Comparison of ENCODE assay signal across 8 cellular contexts in genomic region chr5:134873987-134874830, GRCh38. TPM values are rescaled to one million over a fixed set of nuclear protein-coding genes. Genes with fewer than 3 reads are reported as not detected.
A peak's percentile ranks its signal among the peaks of the same experiment; 100 is the strongest.
DNase-seq lines count a peak whose midpoint lies in the region; ATAC-seq lines count a peak whose summit lies in the region.

TSS of gene TXNDC15 (plus strand) at chr5:134874371. CDS start at chr5:134874428, 57 bp downstream.

- H3K27ac ChIP-seq in caudate nucleus (ENCODE audit: low read depth, low read length), result peak within 1 kb of the TSS; percentile 98

- ATAC-seq in GM18519 (IDR thresholded peaks at IDR 0.05; ENCODE audit: low FRiP score, unreplicated experiment) (peak; percentile 75), HG03064 (IDR thresholded peaks at IDR 0.05; ENCODE audit: low read depth, unreplicated experiment) (peak; percentile 73)

- DNase-seq in A172 (ENCODE audit: low spot score) (peak; percentile 78), NCI-H2196 treated with DMSO at 0.1 percent for 48 hours (lab: John Stamatoyannopoulos, UW; ENCODE audit: unreplicated experiment) (peak; percentile 74), caudate nucleus (lab: John Stamatoyannopoulos, UW) (peak; percentile 24 to 91 (median 79)), iris pigment epithelial cell (ENCODE audit: low read depth) (peak; percentile 89)
- peak; percentile 55 to 75 (median 65) for DNase-seq in activated CD4-positive, CD25-positive, alpha-beta regulatory T cell (lab: John Stamatoyannopoulos, UW)
- DNase-seq in stimulated activated CD4-positive, alpha-beta T cell treated with anti-CD3 and anti-CD28 coated beads, Interleukin-12 subunit alpha, Interleukin-12 subunit beta, amount 100 ng/mL, for 4 hours, result peak; percentile 76

RNA-seq across cellular contexts. Expression of gene TXNDC15, which starts in this region (rescaled TPM):
- 109 and 130 TPM in 2 replicates for total RNA-seq in A172 (2014; rRNA removed; shearing (Covaris generic))

Comparison
In these comparisons a context has a peak if more than half of its experiments do, and no peak if none do; other contexts are left out.
1. Peak in every context shown above with its lines: DNase-seq, ATAC-seq and H3K27ac ChIP-seq.